In the genomic region with DNA sequence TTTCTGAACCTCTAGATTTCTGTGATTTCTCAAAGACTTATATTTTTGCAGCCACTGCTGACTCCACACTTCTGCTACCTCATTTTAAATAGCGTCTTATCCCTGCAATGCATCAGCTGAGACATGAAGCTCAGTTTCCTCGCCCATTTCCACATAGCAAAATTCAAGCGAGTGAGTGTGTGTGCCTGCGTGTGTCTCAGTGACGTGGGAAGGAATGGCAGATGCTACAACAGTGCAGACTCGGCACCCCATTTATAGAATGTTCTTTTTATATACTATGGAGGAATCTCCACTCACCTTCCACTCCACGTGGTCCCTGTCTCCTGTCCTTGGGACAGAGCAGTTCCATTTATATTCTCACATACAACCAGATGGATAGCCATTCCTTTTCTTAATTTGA, we compare ENCODE assay signal across 27 cellular contexts. TPM values are rescaled to one million over a fixed set of nuclear protein-coding genes. Genes with fewer than 3 reads are reported as not detected.
DNase-seq lines count a peak whose midpoint lies in the region; ATAC-seq and TF ChIP-seq lines count a peak whose summit lies in the region.
"Had no signal": no experiment of that assay in that cellular context is flagged by ENCODE, and none has a peak within 500 bp of the region (broad histone marks: within the 10 kb centered on the region; RNA-seq: fewer than 3 reads in every experiment).

No MANE protein-coding gene starts in this region.

- H3K9ac ChIP-seq in stomach smooth muscle (ENCODE audit: low read length in 2 of 2): peak overlapping the region; percentile 58 to 66

- peak overlapping the region; percentile 90 for H3K27ac ChIP-seq in stomach smooth muscle (ENCODE audit: low read length)
- H3K27ac ChIP-seq: coronary artery, ovary had no signal

- peaks cover 41% of the 10 kb centered on the region for H3K4me1 ChIP-seq in stomach smooth muscle (ENCODE audit: control insufficient read depth, insufficient read depth, low read length)

- no peak overlapping the region for H3K27ac Mint-ChIP-seq in endothelial cell (ENCODE audit: unreplicated experiment)
- no peak overlapping the region for H3K27ac Mint-ChIP-seq in stimulated activated effector memory CD8-positive, alpha-beta T cell treated with anti-CD3 and anti-CD28 coated beads, Interleukin-12 subunit alpha, Interleukin-12 subunit beta, amount 100 ng/mL, for 72 hours
- H3K27ac Mint-ChIP-seq: activated CD8-positive, alpha-beta T cell treated with anti-CD3 and anti-CD28 coated beads, Interleukin-2, amount 10 ng/mL, durations not matched to agents 7 days and 5 days; activated naive CD8-positive, alpha-beta T cell treated with anti-CD3 and anti-CD28 coated beads, Interleukin-2, amount 50 U/mL, for 24 hours; CD8-positive, alpha-beta memory T cell; memory B cell; stimulated activated naive CD8-positive, alpha-beta T cell treated with anti-CD3 and anti-CD28 coated beads, Interleukin-15, amount 100 ng/mL, for 72 hours; type B pancreatic cell had no signal

- peak; percentile 37 for DNase-seq in NCI-H1694 treated with DMSO at 0.1 percent for 48 hours (lab: John Stamatoyannopoulos, UW)
- no peak for DNase-seq in NCI-H1694 (lab: John Stamatoyannopoulos, UW)
- DNase-seq in endothelial cell (ENCODE audit: low spot score): no peak
- DNase-seq in left colon: no peak
- DNase-seq in cerebellar nuclear complex (lab: John Stamatoyannopoulos, UW): no peak
- DNase-seq in stimulated activated effector memory CD8-positive, alpha-beta T cell treated with anti-CD3 and anti-CD28 coated beads, Interleukin-12 subunit alpha, Interleukin-12 subunit beta, amount 100 ng/mL, for 72 hours (ENCODE audit: low spot score in 2 of 2): no peak
- DNase-seq: activated CD4-positive, alpha-beta T cell treated with anti-CD3 and anti-CD28 coated beads for 1 hour; activated CD8-positive, alpha-beta T cell treated with anti-CD3 and anti-CD28 coated beads, Interleukin-2, amount 10 ng/mL, durations not matched to agents 7 days and 5 days; activated gamma-delta T cell; activated naive CD8-positive, alpha-beta T cell treated with anti-CD3 and anti-CD28 coated beads, Interleukin-2, amount 50 U/mL, for 24 hours; AML-193; CD8-positive, alpha-beta memory T cell; naive B cell; stimulated activated CD4-positive, alpha-beta T cell treated with anti-CD3 and anti-CD28 coated beads, Interleukin-15, amount 100 ng/mL, for 24 hours; stimulated activated naive CD8-positive, alpha-beta T cell treated with anti-CD3 and anti-CD28 coated beads, Interleukin-15, amount 100 ng/mL, for 72 hours; T-helper 1 cell had no signal

- H3K27me3 ChIP-seq in stomach smooth muscle (ENCODE audit: control insufficient read depth in 1 of 2, insufficient read depth in 2 of 2, low read length in 2 of 2): no peaks in the 10 kb centered on the region
- H3K27me3 ChIP-seq: MG63, ovary had no signal

- no peaks in the 10 kb centered on the region for H3K36me3 Mint-ChIP-seq in endothelial cell (ENCODE audit: low read depth, unreplicated experiment)
- no peaks in the 10 kb centered on the region for H3K36me3 Mint-ChIP-seq in stimulated activated effector memory CD8-positive, alpha-beta T cell treated with anti-CD3 and anti-CD28 coated beads, Interleukin-12 subunit alpha, Interleukin-12 subunit beta, amount 100 ng/mL, for 72 hours
- H3K36me3 Mint-ChIP-seq: CD8-positive, alpha-beta memory T cell; memory B cell; naive B cell; type B pancreatic cell had no signal

- peak overlapping the region; percentile 17 to 54 for H3K4me3 ChIP-seq in stomach smooth muscle (ENCODE audit: low read length in 2 of 2)
- H3K4me3 ChIP-seq: coronary artery, K562, MG63, ovary had no signal

- peak overlapping the region; percentile 4 for H3K4me3 Mint-ChIP-seq in endothelial cell (ENCODE audit: unreplicated experiment)
- H3K4me3 Mint-ChIP-seq in stimulated activated effector memory CD8-positive, alpha-beta T cell treated with anti-CD3 and anti-CD28 coated beads, Interleukin-12 subunit alpha, Interleukin-12 subunit beta, amount 100 ng/mL, for 72 hours: no peak overlapping the region
- H3K4me3 Mint-ChIP-seq: activated CD8-positive, alpha-beta T cell treated with anti-CD3 and anti-CD28 coated beads, Interleukin-2, amount 10 ng/mL, durations not matched to agents 7 days and 5 days; activated naive CD8-positive, alpha-beta T cell treated with anti-CD3 and anti-CD28 coated beads, Interleukin-2, amount 50 U/mL, for 24 hours; CD8-positive, alpha-beta memory T cell; memory B cell; naive B cell; stimulated activated naive CD8-positive, alpha-beta T cell treated with anti-CD3 and anti-CD28 coated beads, Interleukin-15, amount 100 ng/mL, for 72 hours; type B pancreatic cell had no signal

- H3K9me3 ChIP-seq in stomach smooth muscle (ENCODE audit: control insufficient read depth in 2 of 2, low read length in 2 of 2): no peaks in the 10 kb centered on the region
- H3K9me3 ChIP-seq: MG63, ovary had no signal

- no peak for TF ChIP-seq CTCF in endothelial cell (IDR thresholded peaks at IDR 0.05; ENCODE audit: unreplicated experiment)

- H3K4me1 Mint-ChIP-seq in endothelial cell (ENCODE audit: unreplicated experiment): peaks cover 14% of the 10 kb centered on the region
- H3K4me1 Mint-ChIP-seq in stimulated activated effector memory CD8-positive, alpha-beta T cell treated with anti-CD3 and anti-CD28 coated beads, Interleukin-12 subunit alpha, Interleukin-12 subunit beta, amount 100 ng/mL, for 72 hours: no peaks in the 10 kb centered on the region
- H3K4me1 Mint-ChIP-seq: activated naive CD8-positive, alpha-beta T cell treated with anti-CD3 and anti-CD28 coated beads, Interleukin-2, amount 50 U/mL, for 24 hours; CD8-positive, alpha-beta memory T cell; memory B cell; naive B cell; stimulated activated naive CD8-positive, alpha-beta T cell treated with anti-CD3 and anti-CD28 coated beads, Interleukin-15, amount 100 ng/mL, for 72 hours had no signal

- ATAC-seq in left colon: peak; percentile 18
- ATAC-seq in GM18520 (IDR thresholded peaks at IDR 0.05; ENCODE audit: unreplicated experiment): no peak
- ATAC-seq in stimulated activated effector memory CD8-positive, alpha-beta T cell treated with anti-CD3 and anti-CD28 coated beads, Interleukin-12 subunit alpha, Interleukin-12 subunit beta, amount 100 ng/mL, for 72 hours: no peak
- ATAC-seq: activated CD8-positive, alpha-beta T cell treated with anti-CD3 and anti-CD28 coated beads, Interleukin-2, amount 10 ng/mL, durations not matched to agents 7 days and 5 days; activated naive CD8-positive, alpha-beta T cell treated with anti-CD3 and anti-CD28 coated beads, Interleukin-2, amount 50 U/mL, for 24 hours; K562; stimulated activated naive CD8-positive, alpha-beta T cell treated with anti-CD3 and anti-CD28 coated beads, Interleukin-15, amount 100 ng/mL, for 72 hours had no signal

- intact Hi-C loops in left colon (cut with DNase I, micrococcal nuclease): no loop called here

- no peaks in the 10 kb centered on the region for H3K9me3 Mint-ChIP-seq in endothelial cell (ENCODE audit: unreplicated experiment)
- H3K9me3 Mint-ChIP-seq in stimulated activated effector memory CD8-positive, alpha-beta T cell treated with anti-CD3 and anti-CD28 coated beads, Interleukin-12 subunit alpha, Interleukin-12 subunit beta, amount 100 ng/mL, for 72 hours: no peaks in the 10 kb centered on the region
- H3K9me3 Mint-ChIP-seq: activated naive CD8-positive, alpha-beta T cell treated with anti-CD3 and anti-CD28 coated beads, Interleukin-2, amount 50 U/mL, for 24 hours; CD8-positive, alpha-beta memory T cell; memory B cell; naive B cell; stimulated activated naive CD8-positive, alpha-beta T cell treated with anti-CD3 and anti-CD28 coated beads, Interleukin-15, amount 100 ng/mL, for 72 hours; type B pancreatic cell had no signal

- H3K27me3 Mint-ChIP-seq in endothelial cell (ENCODE audit: unreplicated experiment): no peaks in the 10 kb centered on the region
- H3K27me3 Mint-ChIP-seq: activated naive CD8-positive, alpha-beta T cell treated with anti-CD3 and anti-CD28 coated beads, Interleukin-2, amount 50 U/mL, for 24 hours had no signal

- H3K36me3 ChIP-seq in stomach smooth muscle (ENCODE audit: control insufficient read depth in 2 of 2, insufficient read depth in 2 of 2, low read length in 2 of 2): peaks cover 0 to 1% of the 10 kb centered on the region in 2 donors
- H3K36me3 ChIP-seq: MG63, ovary had no signal

RNA-seq across cellular contexts. Expression of a gene that starts 35.7 kb away (rescaled TPM):
- 1.1 TPM for total RNA-seq in endothelial cell (ENCODE audit: unreplicated experiment)
- 1 to 10 TPM; 1.2 to 2.4 TPM for total RNA-seq in left colon
- total RNA-seq: glomerular endothelial cell, H1, HT1080, K562 had no signal

RNA-seq across cellular contexts. Expression of a gene that starts 36.2 kb away (rescaled TPM):
- total RNA-seq in endothelial cell (ENCODE audit: unreplicated experiment): 32.2 TPM
- total RNA-seq in left colon: 10 to 100 TPM; 78.2 to 92.4 TPM

RNA-seq across cellular contexts. Expression of a gene that starts 39.6 kb away (rescaled TPM):
- total RNA-seq in endothelial cell (ENCODE audit: unreplicated experiment) (0.10 TPM), left colon (10 to 100 TPM; 13.9 to 24.2 TPM)
- total RNA-seq: glomerular endothelial cell had no signal

RNA-seq across cellular contexts. Expression of a gene that starts 42.9 kb away (rescaled TPM):
- 3.4 TPM for total RNA-seq in endothelial cell (ENCODE audit: unreplicated experiment)
- 1 to 10 TPM; 1.8 to 2.6 TPM for total RNA-seq in left colon

Comparison
In these comparisons a context has a peak if more than half of its experiments do, and no peak if none do; other contexts are left out.
1. RNA of a gene that starts 39.6 kb away (total RNA-seq): 13.9 to 24.2 TPM in left colon; 0.10 TPM in endothelial cell (single experiment); every median in the first group is over 10 times any median in the second.